In genomic region chr4:122914292-122914904, GRCh38 we compare ENCODE assay signal across 9 cellular contexts. TPM values are rescaled to one million over a fixed set of nuclear protein-coding genes. Genes with fewer than 3 reads are reported as not detected.
DNase-seq lines count a peak whose midpoint lies in the region; ATAC-seq, FAIRE-seq and TF ChIP-seq lines count a peak whose summit lies in the region.
"Had no signal": no experiment of that assay in that cellular context is flagged by ENCODE, and none has a peak within 500 bp of the region (broad histone marks: within the 10 kb centered on the region; RNA-seq: fewer than 3 reads in every experiment).

No MANE protein-coding gene starts in this region.

- H3K4me1 Mint-ChIP-seq in nephron: no peaks in the 10 kb centered on the region

- TF ChIP-seq CTCF in LNCaP clone FGC (IDR thresholded peaks at IDR 0.05; ENCODE audit: control insufficient read depth, extremely low read depth, insufficient read depth) (peak; percentile 58), bronchial epithelial cell (IDR thresholded peaks at IDR 0.05; ENCODE audit: insufficient read depth, low read length, severe bottlenecking) (peak; percentile 26), nephron (IDR thresholded peaks at IDR 0.05; ENCODE audit: unreplicated experiment in 3 of 3) (peak; percentile 34 to 45 (median 35))

- no peaks in the 10 kb centered on the region for H3K27me3 Mint-ChIP-seq in nephron (ENCODE audit: low read depth)
- H3K27me3 Mint-ChIP-seq: CD4-positive, CD25-positive, alpha-beta regulatory T cell had no signal

- H3K27me3 ChIP-seq in bronchial epithelial cell (ENCODE audit: control insufficient read depth, insufficient read depth, low read length): no peaks in the 10 kb centered on the region

- no peak for FAIRE-seq in bronchial epithelial cell (lab: Jason Lieb, UNC)

- H3K4me3 Mint-ChIP-seq in nephron: no peak overlapping the region
- H3K4me3 Mint-ChIP-seq: CD4-positive, CD25-positive, alpha-beta regulatory T cell had no signal

- peaks cover 15% of the 10 kb centered on the region for H3K36me3 Mint-ChIP-seq in nephron (ENCODE audit: low read depth)

- H3K4me3 ChIP-seq in LNCaP clone FGC (ENCODE audit: low read depth, low read length) (no peak overlapping the region), bronchial epithelial cell (ENCODE audit: low read depth, low read length) (no peak overlapping the region)

- no peak overlapping the region for H3K27ac Mint-ChIP-seq in nephron
- H3K27ac Mint-ChIP-seq: CD4-positive, CD25-positive, alpha-beta regulatory T cell had no signal

- DNase-seq in NCI-H1092 treated with DMSO at 0.1 percent for 48 hours (lab: John Stamatoyannopoulos, UW) (peak; percentile 4), NCI-H1092 (lab: John Stamatoyannopoulos, UW) (no peak), LNCaP clone FGC (ENCODE audit: low read depth) (no peak), bronchial epithelial cell (ENCODE audit: low read depth) (peak; percentile 55)
- DNase-seq in stimulated activated naive CD4-positive, alpha-beta T cell treated with Interleukin-2 at 50 U/mL for 16 hours (lab: John Stamatoyannopoulos, UW): no peak
- no peak for DNase-seq in stimulated activated CD4-positive, alpha-beta T cell treated with anti-CD3 and anti-CD28 coated beads, Interleukin-4, amount 100 ng/mL, for 4 hours

- H3K9me3 Mint-ChIP-seq in nephron: no peaks in the 10 kb centered on the region
- H3K9me3 Mint-ChIP-seq: CD4-positive, CD25-positive, alpha-beta regulatory T cell had no signal

- H3K36me3 ChIP-seq in bronchial epithelial cell (ENCODE audit: control insufficient read depth, insufficient read depth, low read length): no peaks in the 10 kb centered on the region

- ATAC-seq in GM21737 (IDR thresholded peaks at IDR 0.05; ENCODE audit: unreplicated experiment): peak; percentile 82

RNA-seq across cellular contexts. Expression of gene NUDT6, which starts 8.0 kb away (rescaled TPM):
- 2.7 and 3.9 TPM in 2 replicates for total RNA-seq in bronchial epithelial cell

Comparison
In these comparisons a context has a peak if more than half of its experiments do, and no peak if none do; other contexts are left out.
1. DNase-seq: peak in NCI-H1092 treated with DMSO at 0.1 percent for 48 hours (single experiment) and bronchial epithelial cell (single experiment); none in NCI-H1092 (single experiment), LNCaP clone FGC (single experiment), stimulated activated naive CD4-positive, alpha-beta T cell treated with Interleukin-2 at 50 U/mL for 16 hours (single experiment) and stimulated activated CD4-positive, alpha-beta T cell treated with anti-CD3 and anti-CD28 coated beads, Interleukin-4, amount 100 ng/mL, for 4 hours (0 of 2).
2. Peak in every context shown above with its lines, with median percentiles within 50 percentile points of each other: CTCF ChIP-seq.